8 cellular contexts compared by ENCODE assay signal in the genomic region with DNA sequence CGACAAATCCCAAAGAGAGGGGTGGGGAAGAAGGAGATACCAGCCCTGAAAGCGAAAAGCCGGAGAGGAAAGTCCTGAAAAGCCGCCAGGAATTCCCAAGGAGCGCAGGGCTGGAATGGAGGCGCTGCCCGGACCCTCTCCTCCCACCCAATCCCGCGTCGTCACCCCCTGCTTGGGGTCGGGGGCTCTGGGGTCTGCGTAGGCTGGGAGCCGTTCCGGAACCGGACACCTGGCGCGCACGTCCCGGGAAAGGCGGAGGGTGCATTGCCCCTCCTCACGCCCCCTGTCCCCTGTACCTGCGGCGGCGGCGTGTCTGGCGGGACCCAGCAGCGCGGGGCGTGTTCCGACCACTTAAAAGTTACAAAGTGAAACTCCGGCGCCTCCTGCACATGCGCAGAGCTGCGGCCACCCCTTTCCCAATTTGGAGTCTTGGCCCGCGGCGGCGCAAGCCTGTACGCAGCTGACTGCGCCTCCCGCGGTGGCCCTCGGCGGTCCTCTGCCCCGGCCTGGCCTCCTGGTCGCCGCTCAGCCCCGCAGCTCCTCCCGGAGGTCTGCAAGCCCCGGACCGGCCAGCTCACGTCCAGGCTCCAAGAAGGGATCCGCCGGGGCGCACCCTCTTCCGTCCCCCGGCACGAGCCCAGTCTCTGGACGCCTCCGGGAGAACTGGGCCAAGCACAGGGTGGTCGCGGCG. TPM values are rescaled to one million over a fixed set of nuclear protein-coding genes. Genes with fewer than 3 reads are reported as not detected.
A peak's percentile ranks its signal among the peaks of the same experiment; 100 is the strongest.
DNase-seq lines count a peak whose midpoint lies in the region; ATAC-seq lines count a peak whose summit lies in the region.

A gene (minus strand): TSS at position 373 of the 691 bp plus-strand sequence. CDS start 4,800 bp downstream, outside the sequence.

- peak; percentile 64 for ATAC-seq in HG02870 (IDR thresholded peaks at IDR 0.05; ENCODE audit: unreplicated experiment)
- ATAC-seq in activated CD8-positive, alpha-beta T cell treated with anti-CD3 and anti-CD28 coated beads, Interleukin-2, amount 10 ng/mL, durations not matched to agents 7 days and 5 days: peak; percentile 83

- CTCF ChIA-PET in activated CD8-positive, alpha-beta T cell treated with anti-CD3 and anti-CD28 coated beads, Interleukin-2, amount 10 ng/mL, durations not matched to agents 7 days and 5 days (lab: Charles Lee): interaction anchor here (0.6 to 8.0 kb wide), 20 partner anchors 10 to 407 kb away, joined by 3 to 63 read pairs (median 6); a partner anchor contains a TSS

- peak; percentile 45 for DNase-seq in NK-92 treated with Interleukin-12 subunit alpha and Interleukin-12 subunit beta, amount 100 ng/mL, for 24 hours (lab: John Stamatoyannopoulos, UW)
- DNase-seq in NK-92 (lab: John Stamatoyannopoulos, UW; ENCODE audit: unreplicated experiment) (no peak), NCI-H226 (peak; percentile 48), medulla oblongata (ENCODE audit: extremely low spot score) (peak; percentile 89)
- peak; percentile 93 for DNase-seq in activated CD8-positive, alpha-beta T cell treated with anti-CD3 and anti-CD28 coated beads, Interleukin-2, amount 10 ng/mL, durations not matched to agents 7 days and 5 days
- peak; percentile 90 for DNase-seq in effector CD4-positive, alpha-beta T cell
- peak; percentile 72 for DNase-seq in stimulated activated CD8-positive, alpha-beta memory T cell treated with anti-CD3 and anti-CD28 coated beads, Interleukin-12 subunit alpha, Interleukin-12 subunit beta, amount 100 ng/mL, for 24 hours (ENCODE audit: extremely low read depth)

- H3K27ac Mint-ChIP-seq in activated CD8-positive, alpha-beta T cell treated with anti-CD3 and anti-CD28 coated beads, Interleukin-2, amount 10 ng/mL, durations not matched to agents 7 days and 5 days: peak within 1 kb of the TSS; percentile 92

- H3K9me3 Mint-ChIP-seq in activated CD8-positive, alpha-beta T cell treated with anti-CD3 and anti-CD28 coated beads, Interleukin-2, amount 10 ng/mL, durations not matched to agents 7 days and 5 days (ENCODE audit: insufficient read depth): no peaks in the 10 kb centered on the region

- POLR2A ChIA-PET in activated CD8-positive, alpha-beta T cell treated with anti-CD3 and anti-CD28 coated beads, Interleukin-2, amount 10 ng/mL, durations not matched to agents 7 days and 5 days (lab: Charles Lee): interaction anchor here (0.8 to 5.5 kb wide), 16 partner anchors 8 to 437 kb away, joined by 3 to 50 read pairs (median 4); a partner anchor contains a TSS

- peak within 1 kb of the TSS; percentile 87 for H3K4me3 Mint-ChIP-seq in activated CD8-positive, alpha-beta T cell treated with anti-CD3 and anti-CD28 coated beads, Interleukin-2, amount 10 ng/mL, durations not matched to agents 7 days and 5 days

- peaks cover 55% of the 10 kb centered on the region for H3K4me1 Mint-ChIP-seq in activated CD8-positive, alpha-beta T cell treated with anti-CD3 and anti-CD28 coated beads, Interleukin-2, amount 10 ng/mL, durations not matched to agents 7 days and 5 days (ENCODE audit: low read depth)

- H3K27me3 Mint-ChIP-seq in activated CD8-positive, alpha-beta T cell treated with anti-CD3 and anti-CD28 coated beads, Interleukin-2, amount 10 ng/mL, durations not matched to agents 7 days and 5 days (ENCODE audit: low read depth): peaks cover 8% of the 10 kb centered on the region

- H3K36me3 Mint-ChIP-seq in activated CD8-positive, alpha-beta T cell treated with anti-CD3 and anti-CD28 coated beads, Interleukin-2, amount 10 ng/mL, durations not matched to agents 7 days and 5 days (ENCODE audit: low read depth): peaks cover 26% of the 10 kb centered on the region

RNA-seq across cellular contexts. Expression of the gene that starts here (rescaled TPM):
- 10 to 100 TPM; 83.5 to 85.8 TPM for total RNA-seq in activated CD8-positive, alpha-beta T cell treated with anti-CD3 and anti-CD28 coated beads, Interleukin-2, amount 10 ng/mL, durations not matched to agents 7 days and 5 days
